8 cellular contexts compared by ENCODE assay signal in genomic region chr22:42648368-42649260, GRCh38. TPM values are rescaled to one million over a fixed set of nuclear protein-coding genes. Genes with fewer than 3 reads are reported as not detected.
DNase-seq lines count a peak whose midpoint lies in the region; ATAC-seq and TF ChIP-seq lines count a peak whose summit lies in the region.

No MANE protein-coding gene starts in this region.

- peak; percentile 45 for TF ChIP-seq POLR2A in GM18951 (IDR thresholded peaks at IDR 0.05; ENCODE audit: extremely low read depth, insufficient read depth, insufficient read length)

- in situ Hi-C loops in ACHN (cut with HindIII; ENCODE audit: low pct_ligation_motif_present, low pct_unique_long_range_greater_than_20kb, low sequenced_read_pairs) (no loop called here), GM18951 (cut with MboI; ENCODE audit: low sequenced_read_pairs, unreplicated experiment) (loop anchor here (25.0 kb wide), 1 partner anchor 389 kb away; no protein-coding TSS in a partner anchor)

- ATAC-seq in HG03175 (IDR thresholded peaks at IDR 0.05; ENCODE audit: unreplicated experiment) (peak; percentile 43), left lobe of liver (peak; percentile 57)

- DNase-seq in ACHN (peak; percentile 45), SW480 (ENCODE audit: low spot score) (peak; percentile 44), cerebellum (ENCODE audit: low spot score) (peak; percentile 43), left lobe of liver (ENCODE audit: low spot score) (peak; percentile 91), NCI-H526 (lab: John Stamatoyannopoulos, UW) (no peak)
- peak; percentile 4 to 8 for DNase-seq in stimulated activated CD8-positive, alpha-beta memory T cell treated with anti-CD3 and anti-CD28 coated beads, Interleukin-15, amount 100 ng/mL, for 48 hours (ENCODE audit: low read depth in 2 of 2)

RNA-seq across cellular contexts. Expression of gene CYB5R3, which starts 0.6 kb away (rescaled TPM):
- 17.0 TPM for total RNA-seq in cerebellum
- 147 TPM for total RNA-seq in left lobe of liver

RNA-seq across cellular contexts. Expression of gene ATP5MGL, which starts 8.2 kb away (rescaled TPM):
- 1.7 TPM for total RNA-seq in cerebellum
- total RNA-seq in left lobe of liver = 0.75 TPM

RNA-seq across cellular contexts. Expression of gene POLDIP3, which starts 33.9 kb away (rescaled TPM):
- total RNA-seq in cerebellum = 27.2 TPM
- total RNA-seq in left lobe of liver = 20.8 TPM

Comparison
In these comparisons a context has a peak if more than half of its experiments do, and no peak if none do; other contexts are left out.
1. DNase-seq: peak in ACHN (single experiment), SW480 (single experiment), cerebellum (single experiment), left lobe of liver (single experiment) and stimulated activated CD8-positive, alpha-beta memory T cell treated with anti-CD3 and anti-CD28 coated beads, Interleukin-15, amount 100 ng/mL, for 48 hours (2 of 2); none in NCI-H526 (0 of 2).